In genomic region chr6:149237464-149237863, GRCh38 we compare ENCODE assay signal across 1 cellular context.
A peak's percentile ranks its signal among the peaks of the same experiment; 100 is the strongest.
TF ChIP-seq lines count a peak whose summit lies in the region.

No MANE protein-coding gene starts in this region.

TF ChIP-seq in K562, 482 proteins besides CTCF, POLR2A, EP300 and RAD21:
- TF ChIP-seq SAP30 (IDR thresholded peaks at IDR 0.05; ENCODE audit: borderline replicate concordance, insufficient read depth, low read depth, low read length, poor library complexity, severe bottlenecking) (no peak), CTCFL (IDR thresholded peaks at IDR 0.05; ENCODE audit: borderline replicate concordance, insufficient read depth, low read depth, low read length, poor library complexity, severe bottlenecking) (peak; percentile 44)
